ENCODE assay signal across 15 cellular contexts in the genomic region with DNA sequence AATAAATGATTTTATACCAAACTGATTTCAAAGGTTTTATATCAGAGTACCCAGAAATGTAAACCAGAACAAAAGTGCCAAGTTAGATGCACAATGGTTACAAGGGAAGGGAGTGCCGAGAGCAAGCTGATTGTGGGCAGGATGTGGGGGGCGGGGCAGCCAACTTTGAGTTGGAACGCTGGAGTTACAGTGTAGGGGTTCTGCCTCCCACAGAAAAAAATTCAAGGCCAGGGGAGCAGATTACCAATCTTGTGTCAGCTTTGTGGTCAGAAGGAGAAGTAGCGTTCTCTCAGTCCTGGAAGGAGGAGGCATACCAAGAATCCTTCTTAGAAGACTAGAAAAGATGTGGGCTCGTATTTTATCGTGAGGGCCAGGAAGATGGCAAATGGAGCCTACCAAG. TPM values are rescaled to one million over a fixed set of nuclear protein-coding genes. Genes with fewer than 3 reads are reported as not detected.
DNase-seq lines count a peak whose midpoint lies in the region; ATAC-seq and TF ChIP-seq lines count a peak whose summit lies in the region.
"Had no signal": no experiment of that assay in that cellular context is flagged by ENCODE, and none has a peak within 500 bp of the region (broad histone marks: within the 10 kb centered on the region; RNA-seq: fewer than 3 reads in every experiment).

No MANE protein-coding gene starts in this region.

- TF ChIP-seq CTCF in CD4-positive, alpha-beta T cell (IDR thresholded peaks at IDR 0.05), result no peak
- TF ChIP-seq CTCF in HEK293 (tag by site-specific recombination; IDR thresholded peaks at IDR 0.05) (no peak), esophagus squamous epithelium (IDR thresholded peaks at IDR 0.05) (no peak)

- no peak for ATAC-seq in CD4-positive, alpha-beta T cell (ENCODE audit: poor library complexity)
- ATAC-seq in HG02970 (IDR thresholded peaks at IDR 0.05; ENCODE audit: low FRiP score, unreplicated experiment), result no peak

- H3K27me3 Mint-ChIP-seq in CD4-positive, alpha-beta T cell, result peaks cover 9% of the 10 kb centered on the region

- peaks cover 19% of the 10 kb centered on the region for H3K4me1 Mint-ChIP-seq in CD4-positive, alpha-beta T cell (ENCODE audit: low read depth)

- intact Hi-C loops in CD4-positive, alpha-beta T cell (cut with DNase I, micrococcal nuclease), result loop anchor here (2.0 to 5.0 kb wide), 3 partner anchors 782 to 1029 kb away; no protein-coding TSS in a partner anchor
- intact Hi-C loops in esophagus squamous epithelium (cut with DNase I), result loop anchor here (10.0 kb wide), 1 partner anchor 785 kb away; no protein-coding TSS in a partner anchor

- H3K9me3 ChIP-seq in CD4-positive, alpha-beta T cell (ENCODE audit: control insufficient read depth, low read length), result no peaks in the 10 kb centered on the region
- H3K9me3 ChIP-seq in HEK293 (ENCODE audit: control insufficient read depth, insufficient read depth, low read depth, low read length) (no peaks in the 10 kb centered on the region), esophagus squamous epithelium (peaks cover 0 to 4% (median 0%) of the 10 kb centered on the region in 3 donors)
- H3K9me3 ChIP-seq: breast epithelium had no signal

- CTCF ChIA-PET in CD4-positive, alpha-beta T cell (lab: Charles Lee), result interaction anchor here (0.9 to 1.1 kb wide), 2 partner anchors 9 to 15 kb away, joined by 3 read pairs; no protein-coding TSS in a partner anchor
- CTCF ChIA-PET in HEK293 (lab: Yijun Ruan, JAX), result interaction anchor here (0.7 to 2.4 kb wide), 10 partner anchors 9 to 1028 kb away, joined by 3 to 12 read pairs (median 4); no protein-coding TSS in a partner anchor

- H3K36me3 ChIP-seq in HEK293 (ENCODE audit: control insufficient read depth in 2 of 2, insufficient read depth in 1 of 2, low read length in 2 of 2) (no peaks in the 10 kb centered on the region), esophagus squamous epithelium (no peaks in the 10 kb centered on the region)
- H3K36me3 ChIP-seq: breast epithelium had no signal

- H3K9me3 Mint-ChIP-seq in CD4-positive, alpha-beta T cell, result no peaks in the 10 kb centered on the region

- no peaks in the 10 kb centered on the region for H3K36me3 Mint-ChIP-seq in CD4-positive, alpha-beta T cell (ENCODE audit: low read depth)

- 54 to 72% methylated on average over 6 of the region's 6 CpGs for whole genome bisulfite sequencing in esophagus squamous epithelium, 2 donors

- DNase-seq in CD4-positive, alpha-beta T cell, result peak in 1 of 10 experiments; percentile 7
- DNase-seq in UCSD-AML1 (lab: John Stamatoyannopoulos, UW; ENCODE audit: unreplicated experiment) (peak; percentile 31), esophagus squamous epithelium (lab: John Stamatoyannopoulos, UW) (no peak), kidney glomerular epithelial cell (lab: John Stamatoyannopoulos, UW) (no peak)
- peak; percentile 15 for DNase-seq in central memory CD4-positive, alpha-beta T cell
- DNase-seq in effector CD8-positive, alpha-beta T cell (lab: John Stamatoyannopoulos, UW), result no peak

- POLR2A ChIA-PET in CD4-positive, alpha-beta T cell (lab: Charles Lee), result no interaction called here
- POLR2A ChIA-PET in HEK293 (lab: Yijun Ruan, JAX), result no interaction called here

- no peak overlapping the region for H3K27ac ChIP-seq in CD4-positive, alpha-beta T cell (ENCODE audit: low read depth, low read length)
- H3K27ac ChIP-seq in HEK293 (ENCODE audit: extremely low read depth, low read depth, low read length), result no peak overlapping the region
- no peak overlapping the region for H3K27ac ChIP-seq in esophagus squamous epithelium
- H3K27ac ChIP-seq: breast epithelium, KMS-11, SK-N-MC had no signal

- TF ChIP-seq POLR2A in esophagus squamous epithelium (IDR thresholded peaks at IDR 0.05), result no peak

- no peaks in the 10 kb centered on the region for H3K4me1 ChIP-seq in HEK293 (ENCODE audit: control insufficient read depth, insufficient read depth, low read length)
- peaks cover 0 to 13% (median 4%) of the 10 kb centered on the region in 3 donors for H3K4me1 ChIP-seq in esophagus squamous epithelium
- H3K4me1 ChIP-seq: breast epithelium had no signal

- H3K4me3 ChIP-seq in HEK293 (ENCODE audit: low read depth, low read length) (no peak overlapping the region), esophagus squamous epithelium (no peak overlapping the region)

- no peaks in the 10 kb centered on the region for H3K27me3 ChIP-seq in CD4-positive, alpha-beta T cell (ENCODE audit: control insufficient read depth, insufficient read depth, low read length)
- H3K27me3 ChIP-seq in esophagus squamous epithelium, result no peaks in the 10 kb centered on the region
- H3K27me3 ChIP-seq: breast epithelium had no signal

- H3K4me3 Mint-ChIP-seq in CD4-positive, alpha-beta T cell, result peak overlapping the region; percentile 2

- H3K27ac Mint-ChIP-seq in CD4-positive, alpha-beta T cell, result no peak overlapping the region
- H3K27ac Mint-ChIP-seq: activated T-helper 2 cell treated with anti-CD3 and anti-CD28 coated beads, Interferon-gamma antibody, Interleukin-2, Interleukin-4, amounts not matched to agents 10 μg/mL and 5 μg/mL and 100 μg/mL, durations not matched to agents 14 hours and 24 hours and 36 hours had no signal

TF ChIP-seq in HEK293, 187 proteins besides CTCF, POLR2A, EP300 and RAD21:
- TF ChIP-seq EGR2 (tag by site-specific recombination; IDR thresholded peaks at IDR 0.05; ENCODE audit: low read depth) (0 out of 2 replicates have a peak, but pooled peaks have one; percentile 10), ZSCAN23 (tag by site-specific recombination; IDR thresholded peaks at IDR 0.05) (no peak), ZFHX2 (tag by site-specific recombination; conservative IDR thresholded peaks at IDR 0.05) (0 out of 2 replicates have a peak, but pooled peaks have one; percentile 18)
TF ChIP-seq in HEK293: peak in this region for 2.

RNA-seq across cellular contexts. Expression of a gene that starts 15.9 kb away (rescaled TPM):
- not detected for total RNA-seq in CD4-positive, alpha-beta T cell
- total RNA-seq in esophagus squamous epithelium, result not detected
- total RNA-seq: activated T-helper 2 cell treated with anti-CD3 and anti-CD28 coated beads, Interferon-gamma antibody, Interleukin-2, Interleukin-4, amounts not matched to agents 10 μg/mL and 5 μg/mL and 100 μg/mL, durations not matched to agents 14 hours and 24 hours and 36 hours; Daoy; left ventricle myocardium superior; posterior vena cava had no signal

Comparison
In these comparisons a context has a peak if more than half of its experiments do, and no peak if none do; other contexts are left out.
1. DNase-seq: peak in UCSD-AML1 (single experiment) and central memory CD4-positive, alpha-beta T cell (single experiment); none in esophagus squamous epithelium (single experiment), kidney glomerular epithelial cell (single experiment) and effector CD8-positive, alpha-beta T cell (single experiment).